ENCODE assay signal across 9 cellular contexts in genomic region chr16:48158296-48158695, GRCh38. TPM values are rescaled to one million over a fixed set of nuclear protein-coding genes. Genes with fewer than 3 reads are reported as not detected.
A peak's percentile ranks its signal among the peaks of the same experiment; 100 is the strongest.
DNase-seq lines count a peak whose midpoint lies in the region; ATAC-seq, FAIRE-seq and TF ChIP-seq lines count a peak whose summit lies in the region.
"Had no signal": no experiment of that assay in that cellular context is flagged by ENCODE, and none has a peak within 500 bp of the region (broad histone marks: within the 10 kb centered on the region; RNA-seq: fewer than 3 reads in every experiment).

No MANE protein-coding gene starts in this region.

- H3F3A ChIP-seq in GM23338 (replicated peaks; ENCODE audit: low read depth): no peaks in the 10 kb centered on the region

- H3K27ac ChIP-seq in HepG2 (ENCODE audit: extremely low read length, insufficient read depth, low read length) (no peak overlapping the region), right lobe of liver (no peak overlapping the region), tibial artery (no peak overlapping the region), GM23338 (ENCODE audit: low read depth) (no peak overlapping the region)

- H4K20me1 ChIP-seq in HepG2 (ENCODE audit: insufficient read depth, low read length): no peaks in the 10 kb centered on the region
- no peaks in the 10 kb centered on the region for H4K20me1 ChIP-seq in GM23338 (replicated peaks; ENCODE audit: insufficient read depth)

- peaks cover 10% of the 10 kb centered on the region for H3K27me3 Mint-ChIP-seq in activated naive CD8-positive, alpha-beta T cell
- peaks cover 3% of the 10 kb centered on the region for H3K27me3 Mint-ChIP-seq in GM23338 (ENCODE audit: insufficient read depth, low read depth, poor library complexity)

- CTCF ChIA-PET in HepG2 (lab: Yijun Ruan, JAX; ENCODE audit: low intra/inter-chr PET ratio, low total read pairs): no interaction called here

- H3K9me3 ChIP-seq in HepG2 (ENCODE audit: low read length) (no peaks in the 10 kb centered on the region), right lobe of liver (no peaks in the 10 kb centered on the region), tibial artery (no peaks in the 10 kb centered on the region)

- TF ChIP-seq EP300 in HepG2 (IDR thresholded peaks at IDR 0.05; ENCODE audit: low read depth in 2 of 2, low read length in 2 of 2) (0 out of 4 replicates have a peak, but pooled peaks of 1 of the 2 experiments have one; percentile 5), HepG2 (CRISPR knock-in tag; IDR thresholded peaks at IDR 0.05; ENCODE audit: borderline replicate concordance) (no peak)

- in situ Hi-C loops in HepG2 (cut with HindIII; ENCODE audit: extremely low pct_ligation_motif_present, low pct_unique_long_range_greater_than_20kb): no loop called here

- TF ChIP-seq RAD21 in HepG2 (CRISPR knock-in tag; IDR thresholded peaks at IDR 0.05): no peak

- intact Hi-C loops in HepG2 (cut with micrococcal nuclease; ENCODE audit: unreplicated experiment): no loop called here
- intact Hi-C loops in right lobe of liver (cut with DNase I): loop anchor here in 1 of 2 donors (10.0 kb wide), 1 partner anchor 1013 kb away; the partner anchor contains the start of gene NETO2
- intact Hi-C loops in tibial artery (cut with DNase I; ENCODE audit: low total_unique reads): loop anchor here (10.0 kb wide), 1 partner anchor 1013 kb away; the partner anchor contains the start of gene NETO2

- no peaks in the 10 kb centered on the region for H3K9me3 Mint-ChIP-seq in activated naive CD8-positive, alpha-beta T cell (ENCODE audit: low read depth)
- H3K9me3 Mint-ChIP-seq in GM23338: no peaks in the 10 kb centered on the region

- H3K4me3 ChIP-seq in HepG2 (replicated peaks in 1 of 3; ENCODE audit: insufficient read depth in 1 of 3, low read depth in 2 of 3, low read length in 3 of 3) (no peak overlapping the region), right lobe of liver (no peak overlapping the region), tibial artery (no peak overlapping the region), GM23338 (no peak overlapping the region)

- peaks cover 28% of the 10 kb centered on the region for H3K4me1 Mint-ChIP-seq in activated naive CD8-positive, alpha-beta T cell (ENCODE audit: low read depth)
- H3K4me1 Mint-ChIP-seq in GM23338: peaks cover 4% of the 10 kb centered on the region

- H3K4me1 ChIP-seq in HepG2 (ENCODE audit: insufficient read depth, low read length) (peaks cover 20% of the 10 kb centered on the region), right lobe of liver (peaks cover 0 to 7% (median 0%) of the 10 kb centered on the region in 4 donors), tibial artery (peaks cover 0 to 4% (median 0%) of the 10 kb centered on the region in 4 donors), GM23338 (ENCODE audit: insufficient read depth) (no peaks in the 10 kb centered on the region)

- no peak for TF ChIP-seq CTCF in HepG2 (CRISPR knock-in tag; IDR thresholded peaks at IDR 0.05)
- TF ChIP-seq CTCF in right lobe of liver (IDR thresholded peaks at IDR 0.05): no peak
- no peak for TF ChIP-seq CTCF in tibial artery (IDR thresholded peaks at IDR 0.05)
- no peak for TF ChIP-seq CTCF in GM23338 (conservative IDR thresholded peaks at IDR 0.05; ENCODE audit: low read depth in 2 of 2)

- H3K27me3 ChIP-seq in HepG2 (ENCODE audit: control insufficient read depth in 1 of 2, insufficient read depth in 2 of 2, low read length in 2 of 2) (peaks cover 4 to 52% of the 10 kb centered on the region in 2 experiments; a peak in 4 of 5 replicates), right lobe of liver (no peaks in the 10 kb centered on the region), tibial artery (peaks cover 0 to 26% of the 10 kb centered on the region in 2 donors), GM23338 (ENCODE audit: insufficient read depth) (no peaks in the 10 kb centered on the region)

- no peak for FAIRE-seq in HepG2 (lab: Jason Lieb, UNC)

- no peak overlapping the region for H3K9ac ChIP-seq in HepG2 (ENCODE audit: insufficient read depth, low read depth, low read length)

- H3K79me2 ChIP-seq in HepG2 (ENCODE audit: insufficient read depth, low read length): no peaks in the 10 kb centered on the region
- no peaks in the 10 kb centered on the region for H3K79me2 ChIP-seq in GM23338 (replicated peaks; ENCODE audit: insufficient read depth)

- H3K27ac Mint-ChIP-seq in activated naive CD8-positive, alpha-beta T cell: peak overlapping the region; percentile 80
- H3K27ac Mint-ChIP-seq in GM23338: no peak overlapping the region

- ATAC-seq in HepG2 (no peak), right lobe of liver (no peak), HG03521 (IDR thresholded peaks at IDR 0.05; ENCODE audit: unreplicated experiment) (peak; percentile 58), GM23338 (no peak)

- H3K36me3 ChIP-seq in HepG2 (replicated peaks in 1 of 2; ENCODE audit: control insufficient read depth in 1 of 2, insufficient read depth in 2 of 2, low read length in 2 of 2): no peaks in the 10 kb centered on the region
- H3K36me3 ChIP-seq in right lobe of liver: no peaks in the 10 kb centered on the region
- no peaks in the 10 kb centered on the region for H3K36me3 ChIP-seq in tibial artery
- H3K36me3 ChIP-seq in GM23338 (ENCODE audit: insufficient read depth): no peaks in the 10 kb centered on the region

- H3K4me2 ChIP-seq in HepG2 (ENCODE audit: low read depth, low read length) (no peak overlapping the region), GM23338 (no peak overlapping the region)

- DNase-seq in HepG2 (ENCODE audit: low spot score) (peak; percentile 31), right lobe of liver (no peak), tibial artery (no peak), GM23338 (ENCODE audit: low spot score) (no peak), DMS79 treated with DMSO at 0.1 percent for 48 hours (lab: John Stamatoyannopoulos, UW) (no peak)
- DNase-seq in stimulated activated CD4-positive, alpha-beta T cell treated with anti-CD3 and anti-CD28 coated beads, TNF-alpha, amount 100 ng/mL, for 4 hours (ENCODE audit: low read depth in 3 of 3): peak in 2 of 3 experiments; percentile 5 to 10

- TF ChIP-seq POLR2A in HepG2 (IDR thresholded peaks at IDR 0.05; ENCODE audit: insufficient read depth in 1 of 2, low read depth in 2 of 2, low read length in 2 of 2) (no peak), right lobe of liver (IDR thresholded peaks at IDR 0.05) (no peak)

- POLR2A ChIA-PET in HepG2 (lab: Yijun Ruan, JAX): interaction anchor here (0.6 kb wide), 1 partner anchor 71 kb away, joined by 3 read pairs; no protein-coding TSS in a partner anchor

- 2% methylated on average over 4 of the region's 4 CpGs for WGBS in HepG2 (ENCODE audit: low lambda C conversion rate)
- WGBS in right lobe of liver (ENCODE audit: insufficient coverage, low coverage, low lambda C conversion rate, missing lambda C conversion rate): 54% methylated on average over 3 of the region's 4 CpGs

- H3K4me3 Mint-ChIP-seq in activated naive CD8-positive, alpha-beta T cell: peak overlapping the region; percentile 38
- no peak overlapping the region for H3K4me3 Mint-ChIP-seq in GM23338

- H3K36me3 Mint-ChIP-seq in activated naive CD8-positive, alpha-beta T cell: no peaks in the 10 kb centered on the region
- H3K36me3 Mint-ChIP-seq in GM23338 (ENCODE audit: low read depth): no peaks in the 10 kb centered on the region

- no TSS peak for BruUV-seq in HepG2 (replicated peaks; lab: Mats Ljungman, UMichigan)

- H2AFZ ChIP-seq in HepG2 (ENCODE audit: low read length) (no peak overlapping the region), GM23338 (no peak overlapping the region)

- no peaks in the 10 kb centered on the region for H3K9me2 ChIP-seq in GM23338 (ENCODE audit: insufficient read depth)

TF ChIP-seq in HepG2, 621 proteins besides CTCF, POLR2A, EP300 and RAD21 (continues in another document):
- TF ChIP-seq NFYB (CRISPR knock-in tag; IDR thresholded peaks at IDR 0.05): no peak

TF ChIP-seq in GM23338, 12 proteins besides CTCF, POLR2A, EP300 and RAD21 (continues in another document):
- TF ChIP-seq JUNB (IDR thresholded peaks at IDR 0.05; ENCODE audit: unreplicated experiment) (no peak), NANOG (IDR thresholded peaks at IDR 0.05; ENCODE audit: borderline replicate concordance) (no peak)

RNA-seq across cellular contexts. Expression of gene ABCC12, which starts 2.5 kb away (rescaled TPM):
- total RNA-seq in HepG2 (2016; rRNA removed; fragmentation: Illumina TruSeq; extraction: Trizol): not detected in 2 replicates
- total RNA-seq in HepG2 (2016; cell fraction: cytosol; rRNA removed; fragmentation: Illumina TruSeq; extraction: Trizol; ENCODE audit: low read depth): not detected in 2 replicates
- total RNA-seq in HepG2 (2016; cell fraction: insoluble cytoplasmic fraction; rRNA removed; fragmentation: Illumina TruSeq; extraction: Trizol): not detected in 2 replicates
- not detected in 2 replicates for total RNA-seq in HepG2 (2016; cell fraction: membrane; rRNA removed; fragmentation: Illumina TruSeq; extraction: Trizol)
- not detected in 2 replicates for total RNA-seq in HepG2 (2016; cell fraction: nucleus; rRNA removed; fragmentation: Illumina TruSeq; extraction: Trizol)
- polyA plus RNA-seq in HepG2 (2011; rRNA removed): 0.22 TPM in 1 of 2 replicates, not detected in the other
- not detected in 2 replicates for polyA plus RNA-seq in HepG2 (2011; cell fraction: cytosol; rRNA removed)
- polyA plus RNA-seq in HepG2 (2011; cell fraction: nucleus; rRNA removed): not detected in 2 replicates
- polyA plus RNA-seq in HepG2 (2012): not detected in 2 replicates
- polyA plus RNA-seq in HepG2 (2016; cell fraction: cytosol; fragmentation: Illumina TruSeq; extraction: Trizol; ENCODE audit: low read depth): not detected in 2 replicates
- not detected in 2 replicates for polyA plus RNA-seq in HepG2 (2016; cell fraction: insoluble cytoplasmic fraction; fragmentation: Illumina TruSeq; extraction: Trizol; ENCODE audit: low read depth)
- not detected in 2 replicates for polyA plus RNA-seq in HepG2 (2016; cell fraction: membrane; fragmentation: Illumina TruSeq; extraction: Trizol; ENCODE audit: low read depth)
- not detected in 2 replicates for polyA plus RNA-seq in HepG2 (2016; cell fraction: nucleus; fragmentation: Illumina TruSeq; extraction: Trizol; ENCODE audit: insufficient read depth, low read depth)
- not detected in 2 replicates for polyA minus RNA-seq in HepG2 (2011; rRNA and poly(A)+ RNA removed; ENCODE audit: low replicate concordance)
- polyA minus RNA-seq in HepG2 (2011; cell fraction: cytosol; rRNA and poly(A)+ RNA removed): not detected in 2 replicates
- not detected in 2 replicates for polyA minus RNA-seq in HepG2 (2011; cell fraction: nucleus; rRNA and poly(A)+ RNA removed)
- total RNA-seq in right lobe of liver: under 1 TPM in 1 of 6 experiments, not detected in 5; 0.07 TPM
- not detected in 2 replicates for total RNA-seq in GM23338 (2014; rRNA removed; shearing (Covaris generic))
- polyA plus RNA-seq in GM23338 (2016; fragmentation: Nextera tagmentation; extraction: Ambion mirVana): not detected in 2 replicates
- total RNA-seq: activated CD8-positive, alpha-beta memory T cell treated with anti-CD3 and anti-CD28 coated beads for 36 hours had no signal

Comparison
In these comparisons a context has a peak if more than half of its experiments do, and no peak if none do; other contexts are left out.
1. DNase-seq: peak in HepG2 (single experiment) and stimulated activated CD4-positive, alpha-beta T cell treated with anti-CD3 and anti-CD28 coated beads, TNF-alpha, amount 100 ng/mL, for 4 hours (2 of 3); none in right lobe of liver (0 of 3), tibial artery (0 of 2), GM23338 (single experiment) and DMS79 treated with DMSO at 0.1 percent for 48 hours (single experiment).